13 cellular contexts compared by ENCODE assay signal in genomic region chr22:39234157-39234793, GRCh38. TPM values are rescaled to one million over a fixed set of nuclear protein-coding genes. Genes with fewer than 3 reads are reported as not detected.
DNase-seq lines count a peak whose midpoint lies in the region; ATAC-seq and TF ChIP-seq lines count a peak whose summit lies in the region.
"Had no signal": no experiment of that assay in that cellular context is flagged by ENCODE, and none has a peak within 500 bp of the region (broad histone marks: within the 10 kb centered on the region; RNA-seq: fewer than 3 reads in every experiment).

No MANE protein-coding gene starts in this region.

- H3K4me2 ChIP-seq in OCI-LY7 (ENCODE audit: low read length), result no peak overlapping the region

- H3K4me3 Mint-ChIP-seq in endothelial cell (ENCODE audit: unreplicated experiment), result peak overlapping the region; percentile 44
- peak overlapping the region; percentile 21 for H3K4me3 Mint-ChIP-seq in memory B cell

- TF ChIP-seq CTCF in RWPE1 (conservative IDR thresholded peaks at IDR 0.05; ENCODE audit: low read depth) (no peak), endothelial cell (IDR thresholded peaks at IDR 0.05; ENCODE audit: unreplicated experiment) (peak; percentile 31), testis (IDR thresholded peaks at IDR 0.05) (peak in 2 of 3 experiments; percentile 9 to 19), OCI-LY7 (conservative IDR thresholded peaks at IDR 0.05; ENCODE audit: low read length) (no peak)

- H3K27ac Mint-ChIP-seq in endothelial cell (ENCODE audit: unreplicated experiment) (peak overlapping the region; percentile 96), memory B cell (no peak overlapping the region)
- H3K27ac Mint-ChIP-seq: activated naive CD8-positive, alpha-beta T cell had no signal

- TF ChIP-seq POLR2A in testis (IDR thresholded peaks at IDR 0.05), result no peak

- intact Hi-C loops in testis (cut with DNase I; ENCODE audit: low total_unique reads) (no loop called here), OCI-LY7 (cut with micrococcal nuclease; ENCODE audit: unreplicated experiment) (no loop called here)

- H3K4me3 ChIP-seq in testis (no peak overlapping the region), OCI-LY7 (ENCODE audit: low read depth, low read length, poor library complexity, severe bottlenecking) (no peak overlapping the region)
- H3K4me3 ChIP-seq: GM23248, pancreas had no signal

- CTCF ChIA-PET in RWPE1 (lab: Yijun Ruan, JAX), result no interaction called here
- CTCF ChIA-PET in OCI-LY7 (lab: Charles Lee; ENCODE audit: unreplicated experiment), result no interaction called here

- H4K20me1 ChIP-seq in OCI-LY7 (ENCODE audit: insufficient read depth, low read length), result no peaks in the 10 kb centered on the region

- no TSS peak for BruUV-seq in OCI-LY7 (replicated peaks; lab: Mats Ljungman, UMichigan)

- WGBS in testis, 2 donors, result 67 to 72% methylated on average over 4 to 15 of the region's 15 CpGs

- POLR2A ChIA-PET in RWPE1 (lab: Yijun Ruan, JAX; ENCODE audit: low non-redundant PET), result no interaction called here
- POLR2A ChIA-PET in OCI-LY7 (lab: Charles Lee), result no interaction called here

- H3K36me3 ChIP-seq in testis (ENCODE audit: low read depth, missing control alignments) (no peaks in the 10 kb centered on the region), OCI-LY7 (ENCODE audit: insufficient read depth, low read length) (no peaks in the 10 kb centered on the region)
- H3K36me3 ChIP-seq: pancreas had no signal

- H3K9me2 ChIP-seq in OCI-LY7 (ENCODE audit: insufficient read depth, low read length), result no peaks in the 10 kb centered on the region

- no peak for DNase-seq in RWPE1 (ENCODE audit: low spot score)
- no peak for DNase-seq in endothelial cell (ENCODE audit: low spot score)
- no peak for DNase-seq in memory B cell (ENCODE audit: low spot score in 2 of 2)
- peak; percentile 48 for DNase-seq in testis
- DNase-seq in ecto neural progenitor cell (ENCODE audit: low spot score), result no peak
- no peak for DNase-seq in OCI-LY7 (ENCODE audit: low spot score)
- no peak for DNase-seq in GM19240 (ENCODE audit: insufficient read length, low spot score)
- DNase-seq: activated CD4-positive, alpha-beta T cell treated with anti-CD3 and anti-CD28 coated beads for 1 hour; GM23248; NCI-H1417 treated with DMSO at 0.1 percent for 48 hours had no signal

- H3K9me3 Mint-ChIP-seq in endothelial cell (ENCODE audit: unreplicated experiment) (no peaks in the 10 kb centered on the region), memory B cell (no peaks in the 10 kb centered on the region)

- H3K4me1 ChIP-seq in testis, result peaks cover 24% of the 10 kb centered on the region
- H3K4me1 ChIP-seq in OCI-LY7 (ENCODE audit: insufficient read depth, low read length, poor library complexity, severe bottlenecking), result no peaks in the 10 kb centered on the region

- H3K4me1 Mint-ChIP-seq in endothelial cell (ENCODE audit: unreplicated experiment) (peaks cover 53% of the 10 kb centered on the region), memory B cell (peaks cover 36% of the 10 kb centered on the region)

- H3K9me3 ChIP-seq in testis (no peaks in the 10 kb centered on the region), OCI-LY7 (ENCODE audit: low read length) (no peaks in the 10 kb centered on the region)
- H3K9me3 ChIP-seq: pancreas had no signal

- H3K79me2 ChIP-seq in OCI-LY7 (ENCODE audit: insufficient read depth, low read depth, low read length), result no peaks in the 10 kb centered on the region

- H3K36me3 Mint-ChIP-seq in endothelial cell (ENCODE audit: low read depth, unreplicated experiment) (peaks cover 25% of the 10 kb centered on the region), memory B cell (no peaks in the 10 kb centered on the region)
- H3K36me3 Mint-ChIP-seq: activated naive CD8-positive, alpha-beta T cell had no signal

- H2AFZ ChIP-seq in OCI-LY7 (ENCODE audit: low read length), result no peak overlapping the region
- H2AFZ ChIP-seq: GM23248 had no signal

- ATAC-seq in memory B cell (ENCODE audit: low read depth), result no peak
- ATAC-seq in GM18519 (IDR thresholded peaks at IDR 0.05; ENCODE audit: low FRiP score, unreplicated experiment), result no peak

- peak overlapping the region; percentile 72 for H3K27ac ChIP-seq in RWPE1
- peak overlapping the region in 1 of 2 donors; percentile 56 for H3K27ac ChIP-seq in testis
- H3K27ac ChIP-seq in OCI-LY7 (ENCODE audit: low read depth, low read length, poor library complexity, severe bottlenecking), result no peak overlapping the region
- H3K27ac ChIP-seq: GM23248, pancreas had no signal

- peaks cover 34% of the 10 kb centered on the region for H3K27me3 Mint-ChIP-seq in endothelial cell (ENCODE audit: unreplicated experiment)
- H3K27me3 Mint-ChIP-seq in memory B cell, result peaks cover 46% of the 10 kb centered on the region

- no peaks in the 10 kb centered on the region for H3K27me3 ChIP-seq in testis
- H3K27me3 ChIP-seq: pancreas had no signal

RNA-seq across cellular contexts. Expression of gene PDGFB, which starts 10.5 kb away (rescaled TPM):
- total RNA-seq in endothelial cell (ENCODE audit: unreplicated experiment), result 53.4 TPM
- 10 to 100 TPM in 1 of 2 donors, 1 to 10 TPM in 1; 9.8 to 13.3 TPM for total RNA-seq in testis
- polyA plus RNA-seq in testis (ENCODE audit: insufficient read depth, low read depth, low replicate concordance), result 7.7 TPM
- total RNA-seq in OCI-LY7 (2014; rRNA removed; shearing (Covaris generic)), result not detected in 2 replicates
- total RNA-seq in OCI-LY7 (2022), result 0.13 and 0.27 TPM in 2 replicates
- total RNA-seq: GM23248 had no signal

Comparison
In these comparisons a context has a peak if more than half of its experiments do, and no peak if none do; other contexts are left out.
1. CTCF ChIP-seq: peak in endothelial cell (single experiment) and testis (2 of 3); none in RWPE1 (single experiment) and OCI-LY7 (single experiment).
2. RNA of gene PDGFB, which starts 10.5 kb away (total RNA-seq): 53.4 TPM in endothelial cell (single experiment) and 9.8 to 13.3 TPM in testis; 0.13 to 0.27 TPM in OCI-LY7; every median in the first group is over 4 times any median in the second.